7 cellular contexts compared by ENCODE assay signal in the genomic region with DNA sequence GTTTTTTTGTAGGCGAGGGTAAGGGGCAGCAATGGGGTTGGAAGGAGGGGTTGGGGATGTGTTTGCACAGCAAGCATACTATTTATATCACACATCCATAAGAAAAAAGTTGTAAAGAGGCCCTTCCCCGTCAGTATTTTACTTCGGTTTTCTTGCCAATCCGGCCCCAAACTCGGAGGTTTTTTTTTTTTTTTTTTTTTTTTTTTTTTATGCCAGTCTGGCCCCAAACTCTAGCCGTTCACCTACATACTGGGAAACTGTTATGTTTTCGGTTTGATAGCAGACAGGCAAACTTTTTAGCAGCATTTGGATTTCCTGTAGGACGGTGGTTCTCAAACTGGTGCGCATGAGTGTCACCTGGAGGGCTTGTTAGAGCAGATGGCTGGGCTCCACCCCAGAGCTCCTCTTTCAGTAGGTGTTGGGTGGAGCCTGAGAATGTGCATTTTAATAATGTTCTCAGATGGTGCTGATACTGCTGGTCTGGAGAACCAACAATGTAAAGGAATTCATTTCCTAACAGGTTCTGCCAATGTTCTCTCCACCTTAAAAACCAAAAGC.
DNase-seq lines count a peak whose midpoint lies in the region; ATAC-seq, FAIRE-seq and TF ChIP-seq lines count a peak whose summit lies in the region.

No MANE protein-coding gene starts in this region.

- H2AFZ ChIP-seq in HCT116 (ENCODE audit: low read depth, low read length, poor library complexity, severe bottlenecking) (peak overlapping the region; percentile 97), PC-9 (peak overlapping the region; percentile 71), H1 (ENCODE audit: low read length) (peak overlapping the region; percentile 99), parathyroid adenoma (peak overlapping the region; percentile 78)

- BruUV-seq in HCT116 (replicated peaks; lab: Mats Ljungman, UMichigan) (no TSS peak), PC-9 (replicated peaks; lab: Mats Ljungman, UMichigan) (no TSS peak)

- no peak overlapping the region; the same call in 1 of the 2 replicates for H3K18ac ChIP-seq in H1 (ENCODE audit: extremely low read depth, low read length)

- H3K9me2 ChIP-seq in HCT116 (ENCODE audit: insufficient read depth): no peaks in the 10 kb centered on the region
- no peaks in the 10 kb centered on the region for H3K9me2 ChIP-seq in PC-9 (ENCODE audit: insufficient read depth)

- TF ChIP-seq CTCF in HCT116 (IDR thresholded peaks at IDR 0.05 in 2 of 3, conservative IDR thresholded peaks at IDR 0.05 in 1 of 3; ENCODE audit: borderline replicate concordance in 1 of 3, insufficient read depth in 1 of 3, low read depth in 2 of 3, low read length in 2 of 3) (no peak), PC-9 (conservative IDR thresholded peaks at IDR 0.05) (no peak), H1 (IDR thresholded peaks at IDR 0.05; ENCODE audit: control extremely low read depth in 1 of 3, insufficient read depth in 1 of 3, low read depth in 1 of 3, low read length in 3 of 3) (no peak), parathyroid adenoma (IDR thresholded peaks at IDR 0.05) (no peak)

- no peaks in the 10 kb centered on the region for H3K36me3 ChIP-seq in HCT116 (ENCODE audit: control insufficient read depth in 1 of 2, insufficient read depth in 2 of 2, low read length in 2 of 2)
- H3K36me3 ChIP-seq in PC-9 (ENCODE audit: low read depth): no peaks in the 10 kb centered on the region
- no peaks in the 10 kb centered on the region for H3K36me3 ChIP-seq in H1 (ENCODE audit: control insufficient read depth in 2 of 4, insufficient read depth in 4 of 4, low read length in 3 of 4)
- H3K36me3 ChIP-seq in parathyroid adenoma (ENCODE audit: control insufficient read depth, insufficient read depth, low read length): no peaks in the 10 kb centered on the region

- RAD21 ChIA-PET in HCT116 (lab: Charles Lee; ENCODE audit: low non-redundant PET in 1 of 2, low total read pairs in 2 of 2, uncharacterized antibody in 2 of 2, unreplicated experiment in 2 of 2): interaction anchor here (0.7 to 2.2 kb wide), 15 partner anchors 8 to 300 kb away, joined by 3 to 19 read pairs (median 5); no protein-coding TSS in a partner anchor

- 7% methylated on average over 9 of the region's 9 CpGs; no CpG with 5 or more reads in 1 of the 2 experiments for WGBS in H1 (ENCODE audit: extremely low coverage in 1 of 2, insufficient coverage in 1 of 2, insufficient read length in 1 of 2, insufficient replicate concordance in 2 of 2, low coverage in 1 of 2, low lambda C conversion rate in 2 of 2, missing lambda C conversion rate in 1 of 2), 2 experiments

- H3K27me3 ChIP-seq in HCT116 (ENCODE audit: insufficient read depth, low read length) (no peaks in the 10 kb centered on the region), PC-9 (ENCODE audit: insufficient read depth, low read depth) (no peaks in the 10 kb centered on the region), H1 (replicated peaks in 1 of 4; ENCODE audit: control insufficient read depth in 3 of 4, extremely low read depth in 1 of 4, insufficient read depth in 3 of 4, low read length in 3 of 4) (peaks cover 0 to 11% (median 10%) of the 10 kb centered on the region in 4 experiments; a peak in 5 of 7 replicates), parathyroid adenoma (ENCODE audit: control insufficient read depth, insufficient read depth, low read length) (no peaks in the 10 kb centered on the region)

- H3K79me1 ChIP-seq in H1 (ENCODE audit: low read depth, low read length): no peaks in the 10 kb centered on the region

- peak overlapping the region; percentile 61 for H3K9ac ChIP-seq in HCT116 (ENCODE audit: low read length)
- peak overlapping the region in 2 of 4 experiments; percentile 54 to 58; a peak in 1 of 7 replicates for H3K9ac ChIP-seq in H1 (replicated peaks in 1 of 4; ENCODE audit: extremely low read depth in 1 of 4, low read depth in 3 of 4, low read length in 3 of 4)
- no peak overlapping the region for H3K9ac ChIP-seq in parathyroid adenoma

- H3F3A ChIP-seq in PC-9 (ENCODE audit: insufficient read depth, low read depth): no peaks in the 10 kb centered on the region

- no peaks in the 10 kb centered on the region for H3K79me2 ChIP-seq in HCT116 (ENCODE audit: insufficient read depth, low read length)
- no peaks in the 10 kb centered on the region for H3K79me2 ChIP-seq in PC-9 (ENCODE audit: low read depth)
- no peaks in the 10 kb centered on the region for H3K79me2 ChIP-seq in H1 (ENCODE audit: control insufficient read depth in 1 of 2, insufficient read depth in 2 of 2, low read length in 2 of 2)
- no peaks in the 10 kb centered on the region for H3K79me2 ChIP-seq in parathyroid adenoma

- FAIRE-seq in H1 (lab: Jason Lieb, UNC): no peak

- H4K91ac ChIP-seq in H1 (replicated peaks; ENCODE audit: insufficient read length, low read length): no peak overlapping the region

- H3K9me3 ChIP-seq in HCT116 (ENCODE audit: control insufficient read depth in 1 of 2, insufficient read depth in 1 of 2, low read depth in 1 of 2, low read length in 2 of 2) (no peaks in the 10 kb centered on the region), PC-9 (ENCODE audit: insufficient read depth, low read depth) (no peaks in the 10 kb centered on the region), H1 (ENCODE audit: insufficient read depth in 2 of 2, low read depth in 1 of 2, low read length in 1 of 2) (no peaks in the 10 kb centered on the region; a peak in 1 of 4 replicates), parathyroid adenoma (ENCODE audit: control insufficient read depth, low read length) (no peaks in the 10 kb centered on the region)

- no peak overlapping the region for H2BK15ac ChIP-seq in H1 (ENCODE audit: low read length)

- TF ChIP-seq EP300 in H1 (IDR thresholded peaks at IDR 0.05; ENCODE audit: borderline replicate concordance in 1 of 2, low read depth in 2 of 2, low read length in 2 of 2): no peak

- H3K4me2 ChIP-seq in HCT116 (ENCODE audit: low read length) (peak overlapping the region; percentile 95), PC-9 (peak overlapping the region; percentile 79), H1 (ENCODE audit: insufficient read depth in 1 of 2, low read depth in 2 of 2, low read length in 2 of 2) (peak overlapping the region; percentile 43 to 92), parathyroid adenoma (ENCODE audit: low read length) (peak overlapping the region; percentile 77)

- H3K4ac ChIP-seq in H1 (replicated peaks; ENCODE audit: insufficient read length, low read depth, low read length): no peak overlapping the region

- H3K23ac ChIP-seq in H1 (ENCODE audit: insufficient read length): no peak overlapping the region

- H2AK5ac ChIP-seq in H1 (ENCODE audit: low read depth, low read length): no peak overlapping the region

- no peak overlapping the region for H2BK20ac ChIP-seq in H1 (ENCODE audit: low read length)

- H3K23me2 ChIP-seq in H1 (ENCODE audit: low read depth, low read length): peaks cover 12% of the 10 kb centered on the region

- H4K20me1 ChIP-seq in HCT116 (ENCODE audit: insufficient read depth) (no peaks in the 10 kb centered on the region), PC-9 (ENCODE audit: insufficient read depth) (no peaks in the 10 kb centered on the region), H1 (replicated peaks in 1 of 2; ENCODE audit: control insufficient read depth in 1 of 2, insufficient read depth in 2 of 2, low read length in 2 of 2) (no peaks in the 10 kb centered on the region)

- peak; percentile 59 for ATAC-seq in HCT116

- peak; percentile 35 for DNase-seq in HCT116 (ENCODE audit: low read depth, low spot score)
- DNase-seq in PC-9: no peak
- no peak for DNase-seq in H1 (ENCODE audit: low read depth in 1 of 2, low spot score in 2 of 2)
- no peak for DNase-seq in activated effector memory CD4-positive, alpha-beta T cell treated with anti-CD3 and anti-CD28 coated beads, Interleukin-2, amount 50 U/mL, for 16 hours
- no peak for DNase-seq in NCI-H2196 treated with DMSO at 0.1 percent for 48 hours (lab: John Stamatoyannopoulos, UW; ENCODE audit: unreplicated experiment)
- DNase-seq in A172 (ENCODE audit: low spot score): no peak

- CTCF ChIA-PET in HCT116 (lab: Charles Lee) (interaction anchor here (0.6 to 2.8 kb wide), 37 partner anchors 9 to 1111 kb away, joined by 3 to 56 read pairs (median 5); partner anchors contain the start of genes EIF4G2 and ZBED5), PC-9 (lab: Charles Lee) (interaction anchor here (0.6 to 1.4 kb wide), 12 partner anchors 9 to 1110 kb away, joined by 3 to 9 read pairs (median 4); partner anchors contain the start of gene EIF4G2), H1 (lab: Charles Lee; ENCODE audit: partially characterized antibody) (interaction anchor here (0.5 to 3.0 kb wide), 51 partner anchors 9 to 1291 kb away, joined by 3 to 82 read pairs (median 4); partner anchors contain the start of gene EIF4G2)

- POLR2A ChIA-PET in HCT116 (lab: Charles Lee): interaction anchor here (0.7 to 2.5 kb wide), 13 partner anchors 8 to 876 kb away, joined by 3 to 26 read pairs (median 3); partner anchors contain the start of gene EIF4G2
- POLR2A ChIA-PET in PC-9 (lab: Charles Lee; ENCODE audit: unreplicated experiment): interaction anchor here (0.5 to 1.1 kb wide), 5 partner anchors 35 to 481 kb away, joined by 4 to 10 read pairs (median 4); partner anchors contain the start of gene EIF4G2
- POLR2A ChIA-PET in H1 (lab: Charles Lee; ENCODE audit: partially characterized antibody): interaction anchor here (0.8 to 2.4 kb wide), 9 partner anchors 23 to 154 kb away, joined by 3 to 18 read pairs (median 4); partner anchors contain the start of genes EIF4G2 and ZBED5

- H3K4me3 ChIP-seq in HCT116 (replicated peaks in 1 of 2; ENCODE audit: low read depth in 1 of 2, low read length in 2 of 2) (peak overlapping the region; percentile 40 to 63), PC-9 (peak overlapping the region; percentile 60), H1 (ENCODE audit: extremely low read depth in 1 of 4, insufficient read depth in 2 of 4, low read depth in 3 of 4, low read length in 4 of 4) (peak overlapping the region; percentile 64 to 86 (median 76); a peak in 7 of 8 replicates), parathyroid adenoma (ENCODE audit: low read depth, low read length) (peak overlapping the region; percentile 45)

- H4K8ac ChIP-seq in H1 (ENCODE audit: extremely low read depth, insufficient read depth, low read length): no peak overlapping the region

- H3K14ac ChIP-seq in H1 (ENCODE audit: insufficient read length): no peak overlapping the region

- H4K5ac ChIP-seq in H1 (ENCODE audit: insufficient read length, low read depth, low read length): no peak overlapping the region

- no peak overlapping the region for H2BK120ac ChIP-seq in H1 (replicated peaks; ENCODE audit: low read depth, low read length)

- H2BK12ac ChIP-seq in H1 (ENCODE audit: low read depth, low read length): no peak overlapping the region

- no peak overlapping the region for H3K56ac ChIP-seq in H1 (replicated peaks; ENCODE audit: insufficient read length, low read depth, low read length)

- H2BK5ac ChIP-seq in H1 (ENCODE audit: low read depth, low read length): no peak overlapping the region

- TF ChIP-seq POLR2A in HCT116 (IDR thresholded peaks at IDR 0.05; ENCODE audit: borderline replicate concordance, extremely low read depth, insufficient read depth, insufficient read length): no peak
- no peak for TF ChIP-seq POLR2A in H1 (IDR thresholded peaks at IDR 0.05; ENCODE audit: control extremely low read depth in 1 of 2, low read depth in 2 of 2, low read length in 2 of 2)

- intact Hi-C loops in HCT116 (cut with micrococcal nuclease): loop anchor here (5.0 kb wide), 4 partner anchors 77 to 1108 kb away; partner anchors contain the start of genes EIF4G2, GALNT18 and ZBED5
- intact Hi-C loops in PC-9 (cut with micrococcal nuclease; ENCODE audit: unreplicated experiment): loop anchor here (5.0 to 10.0 kb wide), 3 partner anchors 142 to 1110 kb away; no protein-coding TSS in a partner anchor

- H3K4me1 ChIP-seq in HCT116 (ENCODE audit: control insufficient read depth in 1 of 2, insufficient read depth in 2 of 2, low read length in 2 of 2) (peaks cover 9 to 39% of the 10 kb centered on the region in 2 experiments), PC-9 (replicated peaks; ENCODE audit: insufficient read depth) (peaks cover 9% of the 10 kb centered on the region; the same call in 1 of the 2 replicates), H1 (replicated peaks in 1 of 4; ENCODE audit: control insufficient read depth in 3 of 4, insufficient read depth in 4 of 4, low read length in 3 of 4) (peaks cover 3 to 14% (median 5%) of the 10 kb centered on the region in 4 experiments; a peak in 4 of 7 replicates), parathyroid adenoma (no peaks in the 10 kb centered on the region)

- TF ChIP-seq RAD21 in HCT116 (IDR thresholded peaks at IDR 0.05; ENCODE audit: low read depth): no peak
- no peak for TF ChIP-seq RAD21 in H1 (IDR thresholded peaks at IDR 0.05 in 1 of 2, conservative IDR thresholded peaks at IDR 0.05 in 1 of 2; ENCODE audit: low read depth in 2 of 2, low read length in 2 of 2)

- H3K27ac ChIP-seq in HCT116 (ENCODE audit: low read depth, low read length) (peak overlapping the region; percentile 60; the same call in 1 of the 2 replicates), PC-9 (no peak overlapping the region; the same call in 1 of the 2 replicates), H1 (ENCODE audit: low read depth, low read length) (no peak overlapping the region), parathyroid adenoma (peak overlapping the region; percentile 71)

Comparison
In these comparisons a context has a peak if more than half of its experiments do, and no peak if none do; other contexts are left out.
1. H3K27ac ChIP-seq: peak in HCT116 (single experiment) and parathyroid adenoma (single experiment); none in PC-9 (single experiment) and H1 (single experiment).
2. Of the 16 proteins assayed by ChIP-seq in both H1 and HCT116: peak only in H1: none; only in HCT116: FOSL1, JUND, MAX, POLR2AphosphoS5, SIN3A and SRF; in both: none; in neither: 10.
3. Peak in every context shown above with its lines, with median percentiles within 50 percentile points of each other: H2AFZ ChIP-seq, H3K4me2 ChIP-seq and H3K4me3 ChIP-seq.